21 cellular contexts compared by ENCODE assay signal in the genomic region with DNA sequence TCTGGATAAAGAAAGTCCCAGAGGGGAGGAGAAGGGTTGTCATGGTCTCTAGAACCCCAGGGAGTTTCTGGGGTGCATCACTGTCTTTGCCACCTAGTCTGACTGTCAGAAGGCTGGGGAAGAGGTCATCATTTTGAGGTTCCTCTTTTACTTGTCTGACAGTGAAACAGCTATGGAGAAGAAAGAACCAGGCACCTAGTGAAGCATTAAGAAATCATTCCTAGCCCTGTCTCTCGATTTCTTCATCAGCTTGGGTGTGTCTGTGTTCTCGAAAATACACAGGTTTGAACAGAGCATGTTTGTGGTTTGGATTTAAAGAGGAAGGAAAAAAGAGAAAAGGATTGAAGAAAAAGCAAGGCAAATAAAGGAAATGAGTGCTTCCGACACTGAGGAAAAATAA.
A peak's percentile ranks its signal among the peaks of the same experiment; 100 is the strongest.
DNase-seq lines count a peak whose midpoint lies in the region; ATAC-seq and TF ChIP-seq lines count a peak whose summit lies in the region.
"Had no signal": no experiment of that assay in that cellular context is flagged by ENCODE, and none has a peak within 500 bp of the region (broad histone marks: within the 10 kb centered on the region; RNA-seq: fewer than 3 reads in every experiment).

No MANE protein-coding gene starts in this region.

- POLR2A ChIA-PET in WTC11 (lab: Charles Lee) = no interaction called here

- H3K9me3 ChIP-seq in upper lobe of right lung = no peaks in the 10 kb centered on the region
- H3K9me3 ChIP-seq: HAP-1, upper lobe of left lung had no signal

- CTCF ChIA-PET in WTC11 (lab: Charles Lee) = interaction anchor here (2.8 kb wide), 1 partner anchor 35 kb away, joined by 12 read pairs; no protein-coding TSS in a partner anchor

- H3K4me1 Mint-ChIP-seq in WTC11 = peaks cover 5% of the 10 kb centered on the region
- H3K4me1 Mint-ChIP-seq: CD4-positive, CD25-positive, alpha-beta regulatory T cell had no signal

- H3K27ac ChIP-seq in upper lobe of right lung = peak overlapping the region; percentile 7
- H3K27ac ChIP-seq: 22Rv1 had no signal

- H3K9me3 Mint-ChIP-seq in WTC11 = no peaks in the 10 kb centered on the region

- H3K4me3 ChIP-seq in upper lobe of right lung = no peak overlapping the region
- H3K4me3 ChIP-seq: HAP-1, upper lobe of left lung had no signal

- no peaks in the 10 kb centered on the region for H3K36me3 Mint-ChIP-seq in WTC11
- H3K36me3 Mint-ChIP-seq: CD4-positive, CD25-positive, alpha-beta regulatory T cell had no signal

- H3K27me3 ChIP-seq in upper lobe of right lung = no peaks in the 10 kb centered on the region
- H3K27me3 ChIP-seq: upper lobe of left lung had no signal

- H3K27me3 Mint-ChIP-seq in WTC11 (ENCODE audit: low read depth) = no peaks in the 10 kb centered on the region
- H3K27me3 Mint-ChIP-seq: CD4-positive, CD25-positive, alpha-beta regulatory T cell had no signal

- H3K4me1 ChIP-seq in upper lobe of right lung = peaks cover 7% of the 10 kb centered on the region
- H3K4me1 ChIP-seq: HAP-1 had no signal

- TF ChIP-seq CTCF in upper lobe of right lung (IDR thresholded peaks at IDR 0.05) = no peak
- no peak for TF ChIP-seq CTCF in WTC11 (IDR thresholded peaks at IDR 0.05)

- ATAC-seq in left colon (peak; percentile 24), upper lobe of right lung (peak; percentile 80), WTC11 (no peak)
- ATAC-seq: stimulated activated naive CD8-positive, alpha-beta T cell treated with anti-CD3 and anti-CD28 coated beads, Interleukin-15, Interleukin-2, amounts not matched to agents 100 U/mL and 50 U/mL, for 24 hours had no signal

- H3K27ac Mint-ChIP-seq in WTC11 = no peak overlapping the region
- H3K27ac Mint-ChIP-seq: CD4-positive, CD25-positive, alpha-beta regulatory T cell had no signal

- intact Hi-C loops in left colon (cut with DNase I, micrococcal nuclease) (no loop called here), upper lobe of right lung (cut with DNase I) (no loop called here)

- no peak overlapping the region for H3K4me3 Mint-ChIP-seq in WTC11
- H3K4me3 Mint-ChIP-seq: CD4-positive, CD25-positive, alpha-beta regulatory T cell had no signal

- H3K36me3 ChIP-seq in upper lobe of right lung = no peaks in the 10 kb centered on the region
- H3K36me3 ChIP-seq: HAP-1, upper lobe of left lung had no signal

- DNase-seq in SIG-M5 treated with dmso at 0.1 percent for 504 hours (lab: John Stamatoyannopoulos, UW; ENCODE audit: unreplicated experiment) = peak; percentile 65
- DNase-seq in SIG-M5 (lab: John Stamatoyannopoulos, UW) = no peak
- peak; percentile 78 for DNase-seq in amniotic epithelial cell (ENCODE audit: low read depth)
- no peak for DNase-seq in left colon
- no peak for DNase-seq in upper lobe of right lung
- no peak for DNase-seq in activated naive CD4-positive, alpha-beta T cell treated with Interleukin-2 at 50 U/mL for 16 hours
- no peak for DNase-seq in kidney glomerular epithelial cell (lab: John Stamatoyannopoulos, UW)
- DNase-seq in WTC11 (ENCODE audit: low spot score) = no peak
- DNase-seq: activated CD4-positive, alpha-beta T cell treated with anti-CD3 and anti-CD28 coated beads for 4 hours; activated naive CD4-positive, alpha-beta T cell; CD4-positive, CD25-positive, alpha-beta regulatory T cell; DMS53; glutamatergic neuron; midbrain; NCI-H1694 treated with DMSO at 0.1 percent for 48 hours; NCI-H446; stimulated activated naive CD8-positive, alpha-beta T cell treated with anti-CD3 and anti-CD28 coated beads, Interleukin-15, Interleukin-2, amounts not matched to agents 100 U/mL and 50 U/mL, for 24 hours; T1000; upper lobe of left lung had no signal

TF ChIP-seq in WTC11, 78 proteins besides CTCF, POLR2A, EP300 and RAD21 (continues in another document):
- TF ChIP-seq SMAD3 (CRISPR knock-in tag; IDR thresholded peaks at IDR 0.05; ENCODE audit: borderline replicate concordance) = no peak
- TF ChIP-seq ZBTB21 (CRISPR knock-in tag; IDR thresholded peaks at IDR 0.05; ENCODE audit: borderline replicate concordance) = no peak
- TF ChIP-seq TCF7 (CRISPR knock-in tag; IDR thresholded peaks at IDR 0.05; ENCODE audit: low read depth) = no peak
- TF ChIP-seq, protein P1, sequence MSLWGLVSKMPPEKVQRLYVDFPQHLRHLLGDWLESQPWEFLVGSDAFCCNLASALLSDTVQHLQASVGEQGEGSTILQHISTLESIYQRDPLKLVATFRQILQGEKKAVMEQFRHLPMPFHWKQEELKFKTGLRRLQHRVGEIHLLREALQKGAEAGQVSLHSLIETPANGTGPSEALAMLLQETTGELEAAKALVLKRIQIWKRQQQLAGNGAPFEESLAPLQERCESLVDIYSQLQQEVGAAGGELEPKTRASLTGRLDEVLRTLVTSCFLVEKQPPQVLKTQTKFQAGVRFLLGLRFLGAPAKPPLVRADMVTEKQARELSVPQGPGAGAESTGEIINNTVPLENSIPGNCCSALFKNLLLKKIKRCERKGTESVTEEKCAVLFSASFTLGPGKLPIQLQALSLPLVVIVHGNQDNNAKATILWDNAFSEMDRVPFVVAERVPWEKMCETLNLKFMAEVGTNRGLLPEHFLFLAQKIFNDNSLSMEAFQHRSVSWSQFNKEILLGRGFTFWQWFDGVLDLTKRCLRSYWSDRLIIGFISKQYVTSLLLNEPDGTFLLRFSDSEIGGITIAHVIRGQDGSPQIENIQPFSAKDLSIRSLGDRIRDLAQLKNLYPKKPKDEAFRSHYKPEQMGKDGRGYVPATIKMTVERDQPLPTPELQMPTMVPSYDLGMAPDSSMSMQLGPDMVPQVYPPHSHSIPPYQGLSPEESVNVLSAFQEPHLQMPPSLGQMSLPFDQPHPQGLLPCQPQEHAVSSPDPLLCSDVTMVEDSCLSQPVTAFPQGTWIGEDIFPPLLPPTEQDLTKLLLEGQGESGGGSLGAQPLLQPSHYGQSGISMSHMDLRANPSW (CRISPR knock-in tag; conservative IDR thresholded peaks at IDR 0.05; ENCODE audit: low read depth) = no peak
- no peak for TF ChIP-seq USF1 (CRISPR knock-in tag; IDR thresholded peaks at IDR 0.05)
- no peak for TF ChIP-seq ZNF263 (CRISPR knock-in tag; IDR thresholded peaks at IDR 0.05; ENCODE audit: low read depth)
- no peak for TF ChIP-seq TP53 (CRISPR knock-in tag; IDR thresholded peaks at IDR 0.05)
- TF ChIP-seq CREB1 (CRISPR knock-in tag; IDR thresholded peaks at IDR 0.05) = no peak
- TF ChIP-seq ATF1 (CRISPR knock-in tag; IDR thresholded peaks at IDR 0.05) = no peak
- no peak for TF ChIP-seq PRRX2 (CRISPR knock-in tag; IDR thresholded peaks at IDR 0.05)
- no peak for TF ChIP-seq ZNF423 (CRISPR knock-in tag; IDR thresholded peaks at IDR 0.05)
- TF ChIP-seq ZNF512 (CRISPR knock-in tag; IDR thresholded peaks at IDR 0.05; ENCODE audit: borderline replicate concordance) = no peak
- TF ChIP-seq JAZF1 (CRISPR knock-in tag; IDR thresholded peaks at IDR 0.05) = no peak
- no peak for TF ChIP-seq ZSCAN18 (CRISPR knock-in tag; IDR thresholded peaks at IDR 0.05)
- TF ChIP-seq OVOL2 (CRISPR knock-in tag; IDR thresholded peaks at IDR 0.05; ENCODE audit: borderline replicate concordance) = no peak
- TF ChIP-seq, protein P2, sequence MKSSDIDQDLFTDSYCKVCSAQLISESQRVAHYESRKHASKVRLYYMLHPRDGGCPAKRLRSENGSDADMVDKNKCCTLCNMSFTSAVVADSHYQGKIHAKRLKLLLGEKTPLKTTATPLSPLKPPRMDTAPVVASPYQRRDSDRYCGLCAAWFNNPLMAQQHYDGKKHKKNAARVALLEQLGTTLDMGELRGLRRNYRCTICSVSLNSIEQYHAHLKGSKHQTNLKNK (CRISPR knock-in tag; IDR thresholded peaks at IDR 0.05) = no peak
- no peak for TF ChIP-seq ZNF671 (CRISPR knock-in tag; IDR thresholded peaks at IDR 0.05)
- no peak for TF ChIP-seq NR1H2 (CRISPR knock-in tag; IDR thresholded peaks at IDR 0.05)
- TF ChIP-seq, protein P3, sequence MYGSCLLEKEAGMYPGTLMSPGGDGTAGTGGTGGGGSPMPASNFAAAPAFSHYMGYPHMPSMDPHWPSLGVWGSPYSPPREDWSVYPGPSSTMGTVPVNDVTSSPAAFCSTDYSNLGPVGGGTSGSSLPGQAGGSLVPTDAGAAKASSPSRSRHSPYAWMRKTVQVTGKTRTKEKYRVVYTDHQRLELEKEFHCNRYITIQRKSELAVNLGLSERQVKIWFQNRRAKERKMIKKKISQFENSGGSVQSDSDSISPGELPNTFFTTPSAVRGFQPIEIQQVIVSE (CRISPR knock-in tag; IDR thresholded peaks at IDR 0.05; ENCODE audit: borderline replicate concordance) = no peak

Comparison
In these comparisons a context has a peak if more than half of its experiments do, and no peak if none do; other contexts are left out.
1. DNase-seq: peak in SIG-M5 treated with dmso at 0.1 percent for 504 hours (single experiment) and amniotic epithelial cell (single experiment); none in SIG-M5 (single experiment), left colon (0 of 2), upper lobe of right lung (single experiment), activated naive CD4-positive, alpha-beta T cell treated with Interleukin-2 at 50 U/mL for 16 hours (single experiment), kidney glomerular epithelial cell (single experiment) and WTC11 (single experiment).